Comparison of ENCODE assay signal across 1 cellular context in the genomic region with DNA sequence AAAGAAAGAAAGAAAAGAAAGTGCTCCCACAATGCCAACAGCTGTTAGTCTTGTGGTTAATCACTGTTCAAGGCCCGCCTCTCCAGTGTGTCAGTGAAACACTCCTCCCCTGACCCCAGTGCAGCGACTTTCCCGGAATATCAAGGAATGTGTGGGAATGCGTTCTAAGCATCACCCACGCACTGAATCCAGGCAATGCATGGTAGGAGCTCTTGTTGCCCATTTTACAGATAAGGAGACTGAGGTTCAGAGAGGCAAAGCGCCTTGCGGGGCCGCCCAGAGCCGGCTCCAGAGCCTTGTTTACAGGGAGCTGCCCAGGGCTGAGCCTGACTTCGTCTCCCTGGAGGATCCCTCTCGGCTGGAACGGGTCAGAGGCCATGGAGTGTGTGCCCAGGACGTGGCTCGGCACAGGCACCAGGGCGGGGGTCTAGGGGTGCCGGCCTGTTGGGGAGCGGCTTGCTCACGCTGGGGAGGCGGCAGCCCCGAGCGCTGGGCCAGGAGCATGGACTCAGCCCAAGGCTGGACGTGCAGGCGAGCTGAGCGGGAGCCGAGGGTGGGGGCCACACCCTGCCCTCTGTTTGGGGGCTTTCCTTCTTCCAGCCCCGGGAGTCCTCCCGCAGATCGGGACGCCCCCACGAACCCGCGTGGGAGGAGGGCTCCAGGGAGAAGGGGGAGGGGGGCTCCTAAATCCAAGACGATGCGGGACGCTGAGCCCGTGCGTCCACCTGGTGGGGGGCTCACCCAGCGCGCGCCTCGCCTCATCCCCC.
TF ChIP-seq lines count a peak whose summit lies in the region.

No MANE protein-coding gene starts in this region.

TF ChIP-seq in HEK293T, 16 proteins besides CTCF, POLR2A, EP300 and RAD21 (continued from another document):
- TF ChIP-seq SUZ12 (IDR thresholded peaks at IDR 0.05) = no peak
